ENCODE assay signal across 20 cellular contexts in the genomic region with DNA sequence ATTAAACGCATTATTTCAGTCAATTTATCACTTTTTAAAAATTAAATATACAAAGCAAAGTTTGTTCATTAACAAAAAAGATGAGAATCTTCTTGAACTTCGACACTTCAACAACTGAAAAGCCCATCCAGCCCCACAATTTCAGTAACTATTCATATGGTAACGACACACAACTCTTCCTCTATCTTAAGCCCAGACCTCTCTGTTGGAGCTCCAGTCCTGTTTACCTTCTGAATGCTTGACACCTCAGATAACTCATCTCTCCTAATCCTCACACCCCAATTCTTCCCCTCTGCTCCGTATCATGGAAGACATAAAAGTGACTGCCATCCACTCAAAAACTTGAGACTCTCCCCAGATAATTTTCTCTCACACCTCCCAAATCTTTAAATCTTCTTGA. TPM values are rescaled to one million over a fixed set of nuclear protein-coding genes. Genes with fewer than 3 reads are reported as not detected.
DNase-seq lines count a peak whose midpoint lies in the region; FAIRE-seq and TF ChIP-seq lines count a peak whose summit lies in the region.
"Had no signal": no experiment of that assay in that cellular context is flagged by ENCODE, and none has a peak within 500 bp of the region (broad histone marks: within the 10 kb centered on the region; RNA-seq: fewer than 3 reads in every experiment).

No MANE protein-coding gene starts in this region.

- peak overlapping the region; percentile 2; the same call in 1 of the 2 replicates for H3K9ac ChIP-seq in HUES64 (ENCODE audit: low read depth, low read length)
- H3K9ac ChIP-seq: BLaER1 treated with 17β-estradiol and CSF1 and Interleukin-3, amounts not matched to agents 10 nM and 100 nM had no signal

- peak overlapping the region; percentile 80; the same call in 1 of the 2 replicates for H3K27ac ChIP-seq in HUES64 (ENCODE audit: low read depth, low read length)
- H3K27ac ChIP-seq: A549; BLaER1 treated with 17β-estradiol and CSF1 and Interleukin-3, amounts not matched to agents 10 nM and 100 nM; RWPE1 had no signal

- no peak overlapping the region for H3K4me3 Mint-ChIP-seq in dendritic cell treated with granulocyte-macrophage colony-stimulating factor and Interleukin-4, amounts not matched to agents 40 ng/mL and 50 ng/mL, for 4 days
- H3K4me3 Mint-ChIP-seq: IgD-negative memory B cell had no signal

- DNase-seq in GM12892 (ENCODE audit: insufficient read length) (no peak), iPS-NIHi7 (ENCODE audit: extremely low spot score) (peak; percentile 54), C1 segment of cervical spinal cord (lab: John Stamatoyannopoulos, UW) (no peak), NCI-H128 (lab: John Stamatoyannopoulos, UW; ENCODE audit: unreplicated experiment) (no peak), medulla oblongata (ENCODE audit: extremely low spot score) (no peak)
- DNase-seq in stimulated activated naive CD4-positive, alpha-beta T cell (lab: John Stamatoyannopoulos, UW), result no peak
- DNase-seq: GF-D8, Kasumi-1, MM.1S, NCI-H1417, NCI-H2029, NCI-H2171, NCI-H446 treated with DMSO at 0.1 percent for 48 hours had no signal

- peak; percentile 60 for FAIRE-seq in GM12892 (lab: Jason Lieb, UNC)
- FAIRE-seq: A549, GM12891 had no signal

- peak overlapping the region; percentile 4 for H3K27ac Mint-ChIP-seq in dendritic cell treated with granulocyte-macrophage colony-stimulating factor and Interleukin-4, amounts not matched to agents 40 ng/mL and 50 ng/mL, for 4 days

- H3K9me3 ChIP-seq in HUES64 (ENCODE audit: insufficient read depth, low read depth, low read length), result no peaks in the 10 kb centered on the region
- H3K9me3 ChIP-seq: A549; BLaER1 treated with 17β-estradiol and CSF1 and Interleukin-3, amounts not matched to agents 10 nM and 100 nM had no signal

- H3K27me3 ChIP-seq in HUES64 (ENCODE audit: insufficient read depth, low read length), result no peaks in the 10 kb centered on the region
- H3K27me3 ChIP-seq: BLaER1 treated with 17β-estradiol and CSF1 and Interleukin-3, amounts not matched to agents 10 nM and 100 nM had no signal

- no peaks in the 10 kb centered on the region for H3K9me3 Mint-ChIP-seq in dendritic cell treated with granulocyte-macrophage colony-stimulating factor and Interleukin-4, amounts not matched to agents 40 ng/mL and 50 ng/mL, for 4 days
- H3K9me3 Mint-ChIP-seq: IgD-negative memory B cell had no signal

- H3K27me3 Mint-ChIP-seq in dendritic cell treated with granulocyte-macrophage colony-stimulating factor and Interleukin-4, amounts not matched to agents 40 ng/mL and 50 ng/mL, for 4 days, result no peaks in the 10 kb centered on the region
- H3K27me3 Mint-ChIP-seq: IgD-negative memory B cell had no signal

- WGBS in HUES64, result 7% methylated on average over 3 of the region's 4 CpGs

- H3K4me1 ChIP-seq in HUES64 (ENCODE audit: insufficient read depth, low read length), result peaks cover 17% of the 10 kb centered on the region
- H3K4me1 ChIP-seq: A549 had no signal

- H3K4me1 Mint-ChIP-seq in dendritic cell treated with granulocyte-macrophage colony-stimulating factor and Interleukin-4, amounts not matched to agents 40 ng/mL and 50 ng/mL, for 4 days (ENCODE audit: low read depth), result peaks cover 16% of the 10 kb centered on the region

- H3K36me3 Mint-ChIP-seq in dendritic cell treated with granulocyte-macrophage colony-stimulating factor and Interleukin-4, amounts not matched to agents 40 ng/mL and 50 ng/mL, for 4 days (ENCODE audit: low read depth), result peaks cover 66% of the 10 kb centered on the region

- H3K36me3 ChIP-seq in HUES64 (ENCODE audit: insufficient read depth, low read length), result peaks cover 77% of the 10 kb centered on the region

- TF ChIP-seq POLR2A in GM12892 (IDR thresholded peaks at IDR 0.05; ENCODE audit: low read depth, low read length), result no peak

- peak overlapping the region; percentile 24 for H3K4me3 ChIP-seq in HUES64 (ENCODE audit: low read length)
- H3K4me3 ChIP-seq: A549; BLaER1 treated with 17β-estradiol and CSF1 and Interleukin-3, amounts not matched to agents 10 nM and 100 nM had no signal

- intact Hi-C loops in dendritic cell treated with granulocyte-macrophage colony-stimulating factor and Interleukin-4, amounts not matched to agents 40 ng/mL and 50 ng/mL, for 4 days (cut with micrococcal nuclease), result no loop called here

RNA-seq across cellular contexts. Expression of a gene that starts 12.6 kb away (rescaled TPM):
- polyA plus RNA-seq in GM12892 (2012; ENCODE audit: missing spikeins), result 11.1 TPM
- 12.4 TPM for polyA plus RNA-seq in HUES64 (2013, experiment 1 of 2)
- polyA plus RNA-seq in HUES64 (2013, experiment 2 of 2), result 11.5 TPM

RNA-seq across cellular contexts. Expression of a gene that starts 13.1 kb away (rescaled TPM):
- 63.6 TPM for polyA plus RNA-seq in GM12892 (2012; ENCODE audit: missing spikeins)
- polyA plus RNA-seq in HUES64 (2013, experiment 1 of 2), result 78.1 TPM
- polyA plus RNA-seq in HUES64 (2013, experiment 2 of 2), result 74.8 TPM

RNA-seq across cellular contexts. Expression of a gene that starts 52.2 kb away (rescaled TPM):
- 0.83 TPM for polyA plus RNA-seq in GM12892 (2012; ENCODE audit: missing spikeins)
- polyA plus RNA-seq in HUES64 (2013, experiment 1 of 2), result 0.45 TPM
- 0.70 TPM for polyA plus RNA-seq in HUES64 (2013, experiment 2 of 2)
